1 cellular context compared by ENCODE assay signal in the genomic region with DNA sequence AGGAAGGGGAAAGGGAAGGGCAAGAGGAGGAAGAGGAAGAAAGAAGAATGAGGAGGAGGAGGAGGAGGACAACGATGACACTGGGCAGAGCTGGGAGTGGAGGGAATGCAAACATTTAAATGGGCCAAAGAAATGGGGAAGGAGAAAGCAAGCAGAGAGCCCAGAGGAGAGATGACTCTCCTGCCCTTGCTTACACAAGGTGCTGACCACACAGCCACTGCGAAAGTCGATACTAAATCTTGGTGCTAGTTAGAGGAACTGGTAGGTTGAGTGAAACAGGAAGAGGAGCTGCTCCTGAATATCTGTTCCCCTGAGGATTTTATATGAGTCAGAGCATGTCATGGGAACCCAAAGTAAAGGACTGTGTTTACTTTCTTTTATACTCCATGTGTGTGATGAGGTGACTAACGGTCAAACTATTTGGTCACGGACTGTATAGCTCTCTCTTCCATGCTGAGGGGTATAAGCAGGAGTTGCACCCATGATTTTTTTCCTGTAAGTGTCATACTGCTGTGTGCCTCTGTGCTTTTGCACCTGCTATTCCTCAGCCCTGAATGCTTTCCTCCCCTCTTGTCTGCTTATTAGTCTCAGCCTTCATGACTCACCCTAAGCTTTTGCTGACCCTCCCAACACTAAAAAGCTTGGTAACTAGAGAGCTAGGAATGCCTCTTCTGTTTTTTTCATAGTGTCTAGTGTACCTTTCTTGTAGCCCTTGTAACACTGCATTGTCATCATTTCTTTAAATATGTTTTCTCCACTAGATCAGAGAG.
TF ChIP-seq lines count a peak whose summit lies in the region.

No MANE protein-coding gene starts in this region.

TF ChIP-seq in K562, 482 proteins besides CTCF, POLR2A, EP300 and RAD21 (continued from another document and continues in another):
- TF ChIP-seq, protein P1, sequence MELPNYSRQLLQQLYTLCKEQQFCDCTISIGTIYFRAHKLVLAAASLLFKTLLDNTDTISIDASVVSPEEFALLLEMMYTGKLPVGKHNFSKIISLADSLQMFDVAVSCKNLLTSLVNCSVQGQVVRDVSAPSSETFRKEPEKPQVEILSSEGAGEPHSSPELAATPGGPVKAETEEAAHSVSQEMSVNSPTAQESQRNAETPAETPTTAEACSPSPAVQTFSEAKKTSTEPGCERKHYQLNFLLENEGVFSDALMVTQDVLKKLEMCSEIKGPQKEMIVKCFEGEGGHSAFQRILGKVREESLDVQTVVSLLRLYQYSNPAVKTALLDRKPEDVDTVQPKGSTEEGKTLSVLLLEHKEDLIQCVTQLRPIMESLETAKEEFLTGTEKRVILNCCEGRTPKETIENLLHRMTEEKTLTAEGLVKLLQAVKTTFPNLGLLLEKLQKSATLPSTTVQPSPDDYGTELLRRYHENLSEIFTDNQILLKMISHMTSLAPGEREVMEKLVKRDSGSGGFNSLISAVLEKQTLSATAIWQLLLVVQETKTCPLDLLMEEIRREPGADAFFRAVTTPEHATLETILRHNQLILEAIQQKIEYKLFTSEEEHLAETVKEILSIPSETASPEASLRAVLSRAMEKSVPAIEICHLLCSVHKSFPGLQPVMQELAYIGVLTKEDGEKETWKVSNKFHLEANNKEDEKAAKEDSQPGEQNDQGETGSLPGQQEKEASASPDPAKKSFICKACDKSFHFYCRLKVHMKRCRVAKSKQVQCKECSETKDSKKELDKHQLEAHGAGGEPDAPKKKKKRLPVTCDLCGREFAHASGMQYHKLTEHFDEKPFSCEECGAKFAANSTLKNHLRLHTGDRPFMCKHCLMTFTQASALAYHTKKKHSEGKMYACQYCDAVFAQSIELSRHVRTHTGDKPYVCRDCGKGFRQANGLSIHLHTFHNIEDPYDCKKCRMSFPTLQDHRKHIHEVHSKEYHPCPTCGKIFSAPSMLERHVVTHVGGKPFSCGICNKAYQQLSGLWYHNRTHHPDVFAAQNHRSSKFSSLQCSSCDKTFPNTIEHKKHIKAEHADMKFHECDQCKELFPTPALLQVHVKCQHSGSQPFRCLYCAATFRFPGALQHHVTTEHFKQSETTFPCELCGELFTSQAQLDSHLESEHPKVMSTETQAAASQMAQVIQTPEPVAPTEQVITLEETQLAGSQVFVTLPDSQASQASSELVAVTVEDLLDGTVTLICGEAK (IDR thresholded peaks at IDR 0.05), result peak; percentile 22; the same call in 1 of the 2 replicates
- TF ChIP-seq, protein P1 (CRISPR knock-in tag; IDR thresholded peaks at IDR 0.05), result no peak
- TF ChIP-seq SUPT5H (IDR thresholded peaks at IDR 0.05), result no peak
- no peak for TF ChIP-seq HDAC2 (IDR thresholded peaks at IDR 0.05)
- no peak for TF ChIP-seq ZNF212 (CRISPR knock-in tag; IDR thresholded peaks at IDR 0.05)
- no peak for TF ChIP-seq CEBPG (CRISPR knock-in tag; IDR thresholded peaks at IDR 0.05)
- TF ChIP-seq CEBPG (tag; conservative IDR thresholded peaks at IDR 0.05 in 1 of 2, IDR thresholded peaks at IDR 0.05 in 1 of 2), result no peak
- no peak for TF ChIP-seq TSC22D4 (tag; IDR thresholded peaks at IDR 0.05)
- no peak; the same call in 1 of the 2 replicates for TF ChIP-seq PHF21A (IDR thresholded peaks at IDR 0.05; ENCODE audit: borderline replicate concordance, low read depth)
- no peak for TF ChIP-seq MYBL2 (IDR thresholded peaks at IDR 0.05; ENCODE audit: low read depth)
- no peak for TF ChIP-seq MYBL2 (CRISPR knock-in tag; IDR thresholded peaks at IDR 0.05; ENCODE audit: borderline replicate concordance)
- TF ChIP-seq CBFA2T2 (conservative IDR thresholded peaks at IDR 0.05), result no peak; the same call in 1 of the 2 replicates
- no peak for TF ChIP-seq LCOR (CRISPR knock-in tag; IDR thresholded peaks at IDR 0.05)
- no peak for TF ChIP-seq MIER1 (IDR thresholded peaks at IDR 0.05; ENCODE audit: low read depth)
- peak; percentile 91 for TF ChIP-seq ZNF316 (IDR thresholded peaks at IDR 0.05)
- no peak for TF ChIP-seq EWSR1 (IDR thresholded peaks at IDR 0.05; ENCODE audit: borderline replicate concordance, low read depth, partially characterized antibody)
- TF ChIP-seq ATF1 (CRISPR knock-in tag; IDR thresholded peaks at IDR 0.05), result no peak
- TF ChIP-seq ATF1 (tag; IDR thresholded peaks at IDR 0.05), result peak; percentile 16; the same call in 1 of the 2 replicates
- TF ChIP-seq ESRRB (CRISPR knock-in tag; IDR thresholded peaks at IDR 0.05; ENCODE audit: borderline replicate concordance), result no peak
- TF ChIP-seq HNRNPLL (IDR thresholded peaks at IDR 0.05; ENCODE audit: low read depth, low read length, poor library complexity, severe bottlenecking), result no peak
- no peak; the same call in 1 of the 2 replicates for TF ChIP-seq TEAD4 (IDR thresholded peaks at IDR 0.05; ENCODE audit: low read length)
- TF ChIP-seq TEAD4 (CRISPR knock-in tag; IDR thresholded peaks at IDR 0.05; ENCODE audit: borderline replicate concordance), result no peak
- TF ChIP-seq ATF7 (IDR thresholded peaks at IDR 0.05), result peak; percentile 78
- no peak for TF ChIP-seq TCF7 (IDR thresholded peaks at IDR 0.05; ENCODE audit: borderline replicate concordance)
- TF ChIP-seq, protein P2, sequence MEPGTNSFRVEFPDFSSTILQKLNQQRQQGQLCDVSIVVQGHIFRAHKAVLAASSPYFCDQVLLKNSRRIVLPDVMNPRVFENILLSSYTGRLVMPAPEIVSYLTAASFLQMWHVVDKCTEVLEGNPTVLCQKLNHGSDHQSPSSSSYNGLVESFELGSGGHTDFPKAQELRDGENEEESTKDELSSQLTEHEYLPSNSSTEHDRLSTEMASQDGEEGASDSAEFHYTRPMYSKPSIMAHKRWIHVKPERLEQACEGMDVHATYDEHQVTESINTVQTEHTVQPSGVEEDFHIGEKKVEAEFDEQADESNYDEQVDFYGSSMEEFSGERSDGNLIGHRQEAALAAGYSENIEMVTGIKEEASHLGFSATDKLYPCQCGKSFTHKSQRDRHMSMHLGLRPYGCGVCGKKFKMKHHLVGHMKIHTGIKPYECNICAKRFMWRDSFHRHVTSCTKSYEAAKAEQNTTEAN (CRISPR knock-in tag; IDR thresholded peaks at IDR 0.05), result no peak
- TF ChIP-seq EHMT2 (IDR thresholded peaks at IDR 0.05), result peak; percentile 35; the same call in 1 of the 2 replicates
- no peak for TF ChIP-seq SAFB2 (IDR thresholded peaks at IDR 0.05; ENCODE audit: borderline replicate concordance, low read depth, low read length, severe bottlenecking)
- TF ChIP-seq, protein P3, sequence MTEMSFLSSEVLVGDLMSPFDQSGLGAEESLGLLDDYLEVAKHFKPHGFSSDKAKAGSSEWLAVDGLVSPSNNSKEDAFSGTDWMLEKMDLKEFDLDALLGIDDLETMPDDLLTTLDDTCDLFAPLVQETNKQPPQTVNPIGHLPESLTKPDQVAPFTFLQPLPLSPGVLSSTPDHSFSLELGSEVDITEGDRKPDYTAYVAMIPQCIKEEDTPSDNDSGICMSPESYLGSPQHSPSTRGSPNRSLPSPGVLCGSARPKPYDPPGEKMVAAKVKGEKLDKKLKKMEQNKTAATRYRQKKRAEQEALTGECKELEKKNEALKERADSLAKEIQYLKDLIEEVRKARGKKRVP (CRISPR knock-in tag; IDR thresholded peaks at IDR 0.05), result no peak
- TF ChIP-seq SMARCA5 (IDR thresholded peaks at IDR 0.05), result 0 out of 2 replicates have a peak, but pooled peaks have one; percentile 84
- TF ChIP-seq HDAC1 (IDR thresholded peaks at IDR 0.05), result peak in 1 of 2 experiments; percentile 33; a peak in 1 of 4 replicates
- TF ChIP-seq KDM4B (IDR thresholded peaks at IDR 0.05; ENCODE audit: borderline replicate concordance in 2 of 2, low read depth in 1 of 2), result no peak
- no peak for TF ChIP-seq NCOR1 (IDR thresholded peaks at IDR 0.05)
- TF ChIP-seq, protein P4, sequence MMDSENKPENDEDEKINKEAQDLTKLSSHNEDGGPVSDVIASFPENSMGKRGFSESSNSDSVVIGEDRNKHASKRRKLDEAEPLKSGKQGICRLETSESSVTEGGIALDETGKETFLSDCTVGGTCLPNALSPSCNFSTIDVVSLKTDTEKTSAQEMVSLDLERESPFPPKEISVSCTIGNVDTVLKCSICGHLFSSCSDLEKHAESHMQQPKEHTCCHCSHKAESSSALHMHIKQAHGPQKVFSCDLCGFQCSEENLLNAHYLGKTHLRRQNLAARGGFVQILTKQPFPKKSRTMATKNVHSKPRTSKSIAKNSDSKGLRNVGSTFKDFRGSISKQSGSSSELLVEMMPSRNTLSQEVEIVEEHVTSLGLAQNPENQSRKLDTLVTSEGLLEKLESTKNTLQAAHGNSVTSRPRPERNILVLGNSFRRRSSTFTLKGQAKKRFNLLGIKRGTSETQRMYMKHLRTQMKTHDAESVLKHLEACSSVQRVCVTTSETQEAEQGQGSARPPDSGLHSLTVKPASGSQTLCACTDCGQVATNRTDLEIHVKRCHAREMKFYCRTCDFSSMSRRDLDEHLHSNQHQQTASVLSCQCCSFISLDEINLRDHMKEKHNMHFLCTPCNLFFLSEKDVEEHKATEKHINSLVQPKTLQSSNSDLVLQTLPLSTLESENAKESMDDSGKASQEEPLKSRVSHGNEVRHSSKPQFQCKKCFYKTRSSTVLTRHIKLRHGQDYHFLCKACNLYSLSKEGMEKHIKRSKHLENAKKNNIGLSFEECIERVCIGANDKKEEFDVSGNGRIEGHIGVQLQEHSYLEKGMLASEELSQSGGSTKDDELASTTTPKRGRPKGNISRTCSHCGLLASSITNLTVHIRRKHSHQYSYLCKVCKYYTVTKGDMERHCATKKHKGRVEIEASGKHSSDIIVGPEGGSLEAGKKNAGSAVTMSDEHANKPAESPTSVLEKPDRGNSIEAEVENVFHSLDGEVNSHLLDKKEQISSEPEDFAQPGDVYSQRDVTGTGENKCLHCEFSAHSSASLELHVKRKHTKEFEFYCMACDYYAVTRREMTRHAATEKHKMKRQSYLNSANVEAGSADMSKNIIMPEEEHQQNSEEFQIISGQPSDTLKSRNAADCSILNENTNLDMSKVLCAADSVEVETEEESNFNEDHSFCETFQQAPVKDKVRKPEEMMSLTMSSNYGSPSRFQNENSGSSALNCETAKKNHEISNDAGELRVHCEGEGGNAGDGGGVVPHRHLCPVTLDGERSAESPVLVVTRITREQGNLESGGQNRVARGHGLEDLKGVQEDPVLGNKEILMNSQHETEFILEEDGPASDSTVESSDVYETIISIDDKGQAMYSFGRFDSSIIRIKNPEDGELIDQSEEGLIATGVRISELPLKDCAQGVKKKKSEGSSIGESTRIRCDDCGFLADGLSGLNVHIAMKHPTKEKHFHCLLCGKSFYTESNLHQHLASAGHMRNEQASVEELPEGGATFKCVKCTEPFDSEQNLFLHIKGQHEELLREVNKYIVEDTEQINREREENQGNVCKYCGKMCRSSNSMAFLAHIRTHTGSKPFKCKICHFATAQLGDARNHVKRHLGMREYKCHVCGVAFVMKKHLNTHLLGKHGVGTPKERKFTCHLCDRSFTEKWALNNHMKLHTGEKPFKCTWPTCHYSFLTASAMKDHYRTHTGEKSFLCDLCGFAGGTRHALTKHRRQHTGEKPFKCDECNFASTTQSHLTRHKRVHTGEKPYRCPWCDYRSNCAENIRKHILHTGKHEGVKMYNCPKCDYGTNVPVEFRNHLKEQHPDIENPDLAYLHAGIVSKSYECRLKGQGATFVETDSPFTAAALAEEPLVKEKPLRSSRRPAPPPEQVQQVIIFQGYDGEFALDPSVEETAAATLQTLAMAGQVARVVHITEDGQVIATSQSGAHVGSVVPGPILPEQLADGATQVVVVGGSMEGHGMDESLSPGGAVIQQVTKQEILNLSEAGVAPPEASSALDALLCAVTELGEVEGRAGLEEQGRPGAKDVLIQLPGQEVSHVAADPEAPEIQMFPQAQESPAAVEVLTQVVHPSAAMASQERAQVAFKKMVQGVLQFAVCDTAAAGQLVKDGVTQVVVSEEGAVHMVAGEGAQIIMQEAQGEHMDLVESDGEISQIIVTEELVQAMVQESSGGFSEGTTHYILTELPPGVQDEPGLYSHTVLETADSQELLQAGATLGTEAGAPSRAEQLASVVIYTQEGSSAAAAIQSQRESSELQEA (IDR thresholded peaks at IDR 0.05; ENCODE audit: low read depth), result no peak
- no peak for TF ChIP-seq SMAD1 (IDR thresholded peaks at IDR 0.05; ENCODE audit: low read depth, low read length, partially characterized antibody)
- TF ChIP-seq, protein P5, sequence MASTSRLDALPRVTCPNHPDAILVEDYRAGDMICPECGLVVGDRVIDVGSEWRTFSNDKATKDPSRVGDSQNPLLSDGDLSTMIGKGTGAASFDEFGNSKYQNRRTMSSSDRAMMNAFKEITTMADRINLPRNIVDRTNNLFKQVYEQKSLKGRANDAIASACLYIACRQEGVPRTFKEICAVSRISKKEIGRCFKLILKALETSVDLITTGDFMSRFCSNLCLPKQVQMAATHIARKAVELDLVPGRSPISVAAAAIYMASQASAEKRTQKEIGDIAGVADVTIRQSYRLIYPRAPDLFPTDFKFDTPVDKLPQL (IDR thresholded peaks at IDR 0.05; ENCODE audit: extremely low read depth, insufficient read length), result no peak
